In genomic region chr2:96811916-96812315, GRCh38 we compare ENCODE assay signal across 1 cellular context.
TF ChIP-seq lines count a peak whose summit lies in the region.

No MANE protein-coding gene starts in this region.

TF ChIP-seq in IMR-90, 13 proteins besides CTCF, POLR2A, EP300 and RAD21 (continued from another document):
- TF ChIP-seq ELK1 (IDR thresholded peaks at IDR 0.05; ENCODE audit: borderline replicate concordance, low read depth, low read length) (no peak), USF2 (IDR thresholded peaks at IDR 0.05; ENCODE audit: low read depth, low read length) (no peak), SMC3 (IDR thresholded peaks at IDR 0.05; ENCODE audit: low read depth, low read length) (no peak), MAFK (IDR thresholded peaks at IDR 0.05; ENCODE audit: low read depth, low read length) (no peak), BHLHE40 (IDR thresholded peaks at IDR 0.05; ENCODE audit: low read depth, low read length) (no peak), MAZ (IDR thresholded peaks at IDR 0.05; ENCODE audit: borderline replicate concordance, low read depth, low read length) (no peak), CHD1 (IDR thresholded peaks at IDR 0.05; ENCODE audit: low read depth, low read length) (no peak)
TF ChIP-seq in IMR-90: peak in this region for 0.
